Comparison of ENCODE assay signal across 1 cellular context in the genomic region with DNA sequence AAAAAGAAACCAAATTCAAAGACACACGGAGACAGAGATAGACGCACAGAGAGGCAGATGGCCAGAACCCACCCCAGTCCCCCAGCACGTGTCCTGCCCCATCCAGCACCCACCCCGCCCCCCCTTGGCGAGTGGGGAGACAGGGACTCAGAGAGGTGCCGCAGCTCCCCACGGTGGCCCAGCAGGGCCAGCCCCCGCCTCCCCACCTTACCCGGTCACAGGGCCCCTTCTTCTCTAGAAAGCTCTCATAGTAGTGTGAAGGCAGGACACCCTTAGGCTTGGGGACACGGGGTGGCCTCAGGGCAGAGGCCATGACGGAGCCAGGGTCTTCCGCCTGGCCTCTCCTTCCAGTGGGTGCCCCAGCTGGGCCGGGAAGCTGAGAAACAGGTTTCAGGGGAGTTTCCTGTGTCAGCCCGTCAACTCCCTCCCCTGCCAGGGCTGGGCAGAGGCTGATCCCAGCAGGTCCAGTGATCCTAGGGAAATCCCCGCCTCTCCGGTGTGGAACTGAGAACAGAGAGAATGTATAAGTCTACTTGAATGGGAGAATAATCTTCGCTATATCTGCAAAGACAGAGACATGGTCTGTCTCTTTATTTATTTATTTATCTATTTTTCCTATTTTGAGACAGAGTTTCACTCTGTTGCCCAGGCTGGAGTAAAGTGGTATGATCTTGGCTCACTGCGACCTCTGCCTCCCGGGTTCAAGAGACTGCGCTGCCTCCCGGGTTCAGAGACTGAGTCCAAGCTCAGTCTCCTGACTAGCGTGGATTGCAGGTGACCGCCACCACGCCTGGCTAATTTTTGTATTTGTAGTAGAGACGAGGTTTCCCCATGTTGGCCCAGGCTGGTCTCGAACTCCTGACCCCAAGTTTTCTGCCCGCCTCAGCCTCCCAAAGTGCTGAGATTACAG.
TF ChIP-seq lines count a peak whose summit lies in the region.

STAP2 (minus strand) TSS at position 387 of the 910 bp plus-strand sequence; CDS start at position 313, 74 bp downstream.

TF ChIP-seq in HepG2, 621 proteins besides CTCF, POLR2A, EP300 and RAD21 (continued from another document and continues in another):
- TF ChIP-seq ZBTB49 (CRISPR knock-in tag; IDR thresholded peaks at IDR 0.05; ENCODE audit: borderline replicate concordance) (no peak), ZNF839 (CRISPR knock-in tag; IDR thresholded peaks at IDR 0.05; ENCODE audit: borderline replicate concordance) (no peak), ZNF574 (CRISPR knock-in tag; IDR thresholded peaks at IDR 0.05) (peak; percentile 9; the same call in 1 of the 2 replicates), TRAFD1 (CRISPR knock-in tag; IDR thresholded peaks at IDR 0.05; ENCODE audit: borderline replicate concordance) (no peak), FUBP1 (CRISPR knock-in tag; IDR thresholded peaks at IDR 0.05; ENCODE audit: borderline replicate concordance) (no peak), TIGD3 (CRISPR knock-in tag; IDR thresholded peaks at IDR 0.05; ENCODE audit: borderline replicate concordance) (no peak), SRSF1 (optimal IDR thresholded peaks at IDR 0.05; ENCODE audit: low read depth, low read length) (peak; percentile 68), ZNF614 (CRISPR knock-in tag; IDR thresholded peaks at IDR 0.05; ENCODE audit: borderline replicate concordance) (no peak), ARID2 (CRISPR knock-in tag; IDR thresholded peaks at IDR 0.05; ENCODE audit: borderline replicate concordance) (no peak), KLF9 (CRISPR knock-in tag; IDR thresholded peaks at IDR 0.05; ENCODE audit: low read depth) (no peak), ZNF550 (CRISPR knock-in tag; IDR thresholded peaks at IDR 0.05; ENCODE audit: borderline replicate concordance) (no peak), ZNF558 (CRISPR knock-in tag; IDR thresholded peaks at IDR 0.05; ENCODE audit: borderline replicate concordance) (0 out of 2 replicates have a peak, but pooled peaks have one; percentile 15), ZFP36L1 (CRISPR knock-in tag; IDR thresholded peaks at IDR 0.05) (0 out of 2 replicates have a peak, but pooled peaks have one; percentile 36), ZNF136 (CRISPR knock-in tag; IDR thresholded peaks at IDR 0.05; ENCODE audit: low read depth) (no peak), FOXC1 (CRISPR knock-in tag; IDR thresholded peaks at IDR 0.05; ENCODE audit: borderline replicate concordance) (no peak), ZNF678 (CRISPR knock-in tag; IDR thresholded peaks at IDR 0.05) (no peak), RCOR2 (CRISPR knock-in tag; IDR thresholded peaks at IDR 0.05) (no peak), CHD4 (IDR thresholded peaks at IDR 0.05; ENCODE audit: borderline replicate concordance, low read length) (0 out of 2 replicates have a peak, but pooled peaks have one; percentile 48), ELF3 (CRISPR knock-in tag; IDR thresholded peaks at IDR 0.05) (peak; percentile 18; the same call in 1 of the 2 replicates), ZEB1 (IDR thresholded peaks at IDR 0.05; ENCODE audit: insufficient replicate concordance, low read depth) (peak; percentile 40), ZNF446 (CRISPR knock-in tag; IDR thresholded peaks at IDR 0.05) (no peak), ZBTB38 (CRISPR knock-in tag; IDR thresholded peaks at IDR 0.05) (peak; percentile 5; the same call in 1 of the 2 replicates), SAP130 (CRISPR knock-in tag; IDR thresholded peaks at IDR 0.05; ENCODE audit: low read depth) (0 out of 2 replicates have a peak, but pooled peaks have one; percentile 9)
- TF ChIP-seq, protein P1, sequence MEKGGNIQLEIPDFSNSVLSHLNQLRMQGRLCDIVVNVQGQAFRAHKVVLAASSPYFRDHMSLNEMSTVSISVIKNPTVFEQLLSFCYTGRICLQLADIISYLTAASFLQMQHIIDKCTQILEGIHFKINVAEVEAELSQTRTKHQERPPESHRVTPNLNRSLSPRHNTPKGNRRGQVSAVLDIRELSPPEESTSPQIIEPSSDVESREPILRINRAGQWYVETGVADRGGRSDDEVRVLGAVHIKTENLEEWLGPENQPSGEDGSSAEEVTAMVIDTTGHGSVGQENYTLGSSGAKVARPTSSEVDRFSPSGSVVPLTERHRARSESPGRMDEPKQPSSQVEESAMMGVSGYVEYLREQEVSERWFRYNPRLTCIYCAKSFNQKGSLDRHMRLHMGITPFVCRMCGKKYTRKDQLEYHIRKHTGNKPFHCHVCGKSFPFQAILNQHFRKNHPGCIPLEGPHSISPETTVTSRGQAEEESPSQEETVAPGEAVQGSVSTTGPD (CRISPR knock-in tag; IDR thresholded peaks at IDR 0.05): no peak
- TF ChIP-seq, protein P2, sequence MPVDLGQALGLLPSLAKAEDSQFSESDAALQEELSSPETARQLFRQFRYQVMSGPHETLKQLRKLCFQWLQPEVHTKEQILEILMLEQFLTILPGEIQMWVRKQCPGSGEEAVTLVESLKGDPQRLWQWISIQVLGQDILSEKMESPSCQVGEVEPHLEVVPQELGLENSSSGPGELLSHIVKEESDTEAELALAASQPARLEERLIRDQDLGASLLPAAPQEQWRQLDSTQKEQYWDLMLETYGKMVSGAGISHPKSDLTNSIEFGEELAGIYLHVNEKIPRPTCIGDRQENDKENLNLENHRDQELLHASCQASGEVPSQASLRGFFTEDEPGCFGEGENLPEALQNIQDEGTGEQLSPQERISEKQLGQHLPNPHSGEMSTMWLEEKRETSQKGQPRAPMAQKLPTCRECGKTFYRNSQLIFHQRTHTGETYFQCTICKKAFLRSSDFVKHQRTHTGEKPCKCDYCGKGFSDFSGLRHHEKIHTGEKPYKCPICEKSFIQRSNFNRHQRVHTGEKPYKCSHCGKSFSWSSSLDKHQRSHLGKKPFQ (CRISPR knock-in tag; IDR thresholded peaks at IDR 0.05; ENCODE audit: insufficient replicate concordance): no peak
- TF ChIP-seq, protein P3, sequence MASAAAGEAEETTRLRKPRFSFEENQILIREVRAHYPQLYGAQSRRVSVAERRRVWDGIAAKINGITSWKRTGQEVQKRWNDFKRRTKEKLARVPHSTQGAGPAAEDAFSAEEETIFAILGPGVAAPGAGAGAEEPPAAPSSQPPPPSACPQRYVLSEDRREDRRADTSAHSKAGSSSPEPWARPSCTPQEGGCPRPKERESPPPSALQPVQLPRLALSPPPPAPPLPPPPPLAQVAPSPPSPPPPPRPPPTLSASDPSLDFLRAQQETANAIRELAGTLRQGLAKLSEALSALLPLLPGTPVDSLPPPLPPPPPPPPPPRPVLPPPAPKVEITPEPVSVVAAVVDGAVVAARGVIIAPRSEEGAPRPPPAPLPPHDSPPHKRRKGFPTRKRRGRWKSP (CRISPR knock-in tag; IDR thresholded peaks at IDR 0.05): 0 out of 2 replicates have a peak, but pooled peaks have one; percentile 39
- TF ChIP-seq, protein P4, sequence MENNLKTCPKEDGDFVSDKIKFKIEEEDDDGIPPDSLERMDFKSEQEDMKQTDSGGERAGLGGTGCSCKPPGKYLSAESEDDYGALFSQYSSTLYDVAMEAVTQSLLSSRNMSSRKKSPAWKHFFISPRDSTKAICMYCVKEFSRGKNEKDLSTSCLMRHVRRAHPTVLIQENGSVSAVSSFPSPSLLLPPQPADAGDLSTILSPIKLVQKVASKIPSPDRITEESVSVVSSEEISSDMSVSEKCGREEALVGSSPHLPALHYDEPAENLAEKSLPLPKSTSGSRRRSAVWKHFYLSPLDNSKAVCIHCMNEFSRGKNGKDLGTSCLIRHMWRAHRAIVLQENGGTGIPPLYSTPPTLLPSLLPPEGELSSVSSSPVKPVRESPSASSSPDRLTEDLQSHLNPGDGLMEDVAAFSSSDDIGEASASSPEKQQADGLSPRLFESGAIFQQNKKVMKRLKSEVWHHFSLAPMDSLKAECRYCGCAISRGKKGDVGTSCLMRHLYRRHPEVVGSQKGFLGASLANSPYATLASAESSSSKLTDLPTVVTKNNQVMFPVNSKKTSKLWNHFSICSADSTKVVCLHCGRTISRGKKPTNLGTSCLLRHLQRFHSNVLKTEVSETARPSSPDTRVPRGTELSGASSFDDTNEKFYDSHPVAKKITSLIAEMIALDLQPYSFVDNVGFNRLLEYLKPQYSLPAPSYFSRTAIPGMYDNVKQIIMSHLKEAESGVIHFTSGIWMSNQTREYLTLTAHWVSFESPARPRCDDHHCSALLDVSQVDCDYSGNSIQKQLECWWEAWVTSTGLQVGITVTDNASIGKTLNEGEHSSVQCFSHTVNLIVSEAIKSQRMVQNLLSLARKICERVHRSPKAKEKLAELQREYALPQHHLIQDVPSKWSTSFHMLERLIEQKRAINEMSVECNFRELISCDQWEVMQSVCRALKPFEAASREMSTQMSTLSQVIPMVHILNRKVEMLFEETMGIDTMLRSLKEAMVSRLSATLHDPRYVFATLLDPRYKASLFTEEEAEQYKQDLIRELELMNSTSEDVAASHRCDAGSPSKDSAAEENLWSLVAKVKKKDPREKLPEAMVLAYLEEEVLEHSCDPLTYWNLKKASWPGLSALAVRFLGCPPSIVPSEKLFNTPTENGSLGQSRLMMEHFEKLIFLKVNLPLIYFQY (CRISPR knock-in tag; IDR thresholded peaks at IDR 0.05; ENCODE audit: borderline replicate concordance): peak; percentile 43; the same call in 1 of the 2 replicates
- TF ChIP-seq, protein P5, sequence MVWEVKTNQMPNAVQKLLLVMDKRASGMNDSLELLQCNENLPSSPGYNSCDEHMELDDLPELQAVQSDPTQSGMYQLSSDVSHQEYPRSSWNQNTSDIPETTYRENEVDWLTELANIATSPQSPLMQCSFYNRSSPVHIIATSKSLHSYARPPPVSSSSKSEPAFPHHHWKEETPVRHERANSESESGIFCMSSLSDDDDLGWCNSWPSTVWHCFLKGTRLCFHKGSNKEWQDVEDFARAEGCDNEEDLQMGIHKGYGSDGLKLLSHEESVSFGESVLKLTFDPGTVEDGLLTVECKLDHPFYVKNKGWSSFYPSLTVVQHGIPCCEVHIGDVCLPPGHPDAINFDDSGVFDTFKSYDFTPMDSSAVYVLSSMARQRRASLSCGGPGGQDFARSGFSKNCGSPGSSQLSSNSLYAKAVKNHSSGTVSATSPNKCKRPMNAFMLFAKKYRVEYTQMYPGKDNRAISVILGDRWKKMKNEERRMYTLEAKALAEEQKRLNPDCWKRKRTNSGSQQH (CRISPR knock-in tag; IDR thresholded peaks at IDR 0.05; ENCODE audit: low read depth): 0 out of 2 replicates have a peak, but pooled peaks have one; percentile 22
